ENCODE assay signal across 12 cellular contexts in genomic region chr16:88638323-88639230, GRCh38. TPM values are rescaled to one million over a fixed set of nuclear protein-coding genes. Genes with fewer than 3 reads are reported as not detected.
DNase-seq lines count a peak whose midpoint lies in the region; ATAC-seq, FAIRE-seq and TF ChIP-seq lines count a peak whose summit lies in the region.
"Had no signal": no experiment of that assay in that cellular context is flagged by ENCODE, and none has a peak within 500 bp of the region (broad histone marks: within the 10 kb centered on the region; RNA-seq: fewer than 3 reads in every experiment).

IL17C (plus strand) TSS chr16:88638572; CDS start chr16:88638642, 70 bp downstream.

- peaks cover 24% of the 10 kb centered on the region for H3K4me1 Mint-ChIP-seq in activated CD4-positive, alpha-beta T cell treated with anti-CD3 and anti-CD28 coated beads, Interleukin-2, amount 10 ng/mL, durations not matched to agents 24 days and 14 days
- peaks cover 35% of the 10 kb centered on the region for H3K4me1 Mint-ChIP-seq in activated CD8-positive, alpha-beta T cell treated with anti-CD3 and anti-CD28 coated beads for 36 hours (ENCODE audit: low read depth)

- peaks cover 0 to 7% (median 0%) of the 10 kb centered on the region in 3 donors for H3K4me1 ChIP-seq in pancreas
- H3K4me1 ChIP-seq: prostate gland had no signal

- no peak within 1 kb of the TSS for H3K4me3 Mint-ChIP-seq in activated CD4-positive, alpha-beta T cell treated with anti-CD3 and anti-CD28 coated beads, Interleukin-2, amount 10 ng/mL, durations not matched to agents 24 days and 14 days
- no peak within 1 kb of the TSS for H3K4me3 Mint-ChIP-seq in activated CD8-positive, alpha-beta T cell treated with anti-CD3 and anti-CD28 coated beads for 36 hours
- H3K4me3 Mint-ChIP-seq: activated CD4-positive, alpha-beta memory T cell treated with anti-CD3 and anti-CD28 coated beads, Interleukin-2, amount 10 ng/mL, durations not matched to agents 7 days and 5 days had no signal

- H3K36me3 ChIP-seq in pancreas = no peaks in the 10 kb centered on the region
- H3K36me3 ChIP-seq: prostate gland had no signal

- H3K9me3 Mint-ChIP-seq in activated CD4-positive, alpha-beta T cell treated with anti-CD3 and anti-CD28 coated beads, Interleukin-2, amount 10 ng/mL, durations not matched to agents 24 days and 14 days = no peaks in the 10 kb centered on the region
- no peaks in the 10 kb centered on the region for H3K9me3 Mint-ChIP-seq in activated CD8-positive, alpha-beta T cell treated with anti-CD3 and anti-CD28 coated beads for 36 hours
- H3K9me3 Mint-ChIP-seq: activated CD4-positive, alpha-beta memory T cell treated with anti-CD3 and anti-CD28 coated beads, Interleukin-2, amount 10 ng/mL, durations not matched to agents 7 days and 5 days had no signal

- no peak within 1 kb of the TSS for H3K4me3 ChIP-seq in pancreas
- H3K4me3 ChIP-seq: esophagus squamous epithelium, prostate gland had no signal

- POLR2A ChIA-PET in activated CD8-positive, alpha-beta T cell treated with anti-CD3 and anti-CD28 coated beads for 36 hours (lab: Charles Lee) = interaction anchor here (0.6 to 2.2 kb wide), 7 partner anchors 10 to 182 kb away, joined by 3 to 11 read pairs (median 3); no protein-coding TSS in a partner anchor

- no peak for TF ChIP-seq CTCF in activated CD8-positive, alpha-beta T cell treated with anti-CD3 and anti-CD28 coated beads for 36 hours (IDR thresholded peaks at IDR 0.05)
- TF ChIP-seq CTCF in pancreas (IDR thresholded peaks at IDR 0.05) = no peak

- no peaks in the 10 kb centered on the region for H3K9me3 ChIP-seq in pancreas
- H3K9me3 ChIP-seq: esophagus squamous epithelium, prostate gland had no signal

- CTCF ChIA-PET in activated CD8-positive, alpha-beta T cell treated with anti-CD3 and anti-CD28 coated beads for 36 hours (lab: Charles Lee) = interaction anchor here (1.7 kb wide), 1 partner anchor 46 kb away, joined by 6 read pairs; no protein-coding TSS in a partner anchor

- H3K27ac ChIP-seq in pancreas = no peak within 1 kb of the TSS
- H3K27ac ChIP-seq: esophagus squamous epithelium, prostate gland had no signal

- ATAC-seq in activated CD8-positive, alpha-beta T cell treated with anti-CD3 and anti-CD28 coated beads for 36 hours = no peak
- ATAC-seq in pancreas (peak; percentile 83 to 91 (median 87)), HG02763 (IDR thresholded peaks at IDR 0.05; ENCODE audit: unreplicated experiment) (no peak)

- peaks cover 25% of the 10 kb centered on the region for H3K27me3 Mint-ChIP-seq in activated CD4-positive, alpha-beta T cell treated with anti-CD3 and anti-CD28 coated beads, Interleukin-2, amount 10 ng/mL, durations not matched to agents 24 days and 14 days
- H3K27me3 Mint-ChIP-seq in activated CD8-positive, alpha-beta T cell treated with anti-CD3 and anti-CD28 coated beads for 36 hours = peaks cover 20% of the 10 kb centered on the region

- H3K36me3 Mint-ChIP-seq in activated CD4-positive, alpha-beta T cell treated with anti-CD3 and anti-CD28 coated beads, Interleukin-2, amount 10 ng/mL, durations not matched to agents 24 days and 14 days (ENCODE audit: low read depth) = peaks cover 8% of the 10 kb centered on the region
- H3K36me3 Mint-ChIP-seq in activated CD8-positive, alpha-beta T cell treated with anti-CD3 and anti-CD28 coated beads for 36 hours (ENCODE audit: low read depth) = peaks cover 12% of the 10 kb centered on the region

- H3K27me3 ChIP-seq in pancreas = no peaks in the 10 kb centered on the region

- peak within 1 kb of the TSS; percentile 8 for H3K27ac Mint-ChIP-seq in activated CD4-positive, alpha-beta T cell treated with anti-CD3 and anti-CD28 coated beads, Interleukin-2, amount 10 ng/mL, durations not matched to agents 24 days and 14 days
- H3K27ac Mint-ChIP-seq in activated CD8-positive, alpha-beta T cell treated with anti-CD3 and anti-CD28 coated beads for 36 hours = peak within 1 kb of the TSS; percentile 59
- H3K27ac Mint-ChIP-seq: activated CD4-positive, alpha-beta memory T cell treated with anti-CD3 and anti-CD28 coated beads, Interleukin-2, amount 10 ng/mL, durations not matched to agents 7 days and 5 days had no signal

- no peak for FAIRE-seq in pancreas (lab: Jason Lieb, UNC)

- intact Hi-C loops in activated CD4-positive, alpha-beta T cell treated with anti-CD3 and anti-CD28 coated beads, Interleukin-2, amount 10 ng/mL, durations not matched to agents 24 days and 14 days (cut with micrococcal nuclease) = loop anchor here (5.0 kb wide), 1 partner anchor 64 kb away; no protein-coding TSS in a partner anchor
- intact Hi-C loops in activated CD8-positive, alpha-beta T cell treated with anti-CD3 and anti-CD28 coated beads for 36 hours (cut with micrococcal nuclease) = no loop called here
- intact Hi-C loops in pancreas (cut with DNase I) = no loop called here

- WGBS in pancreas, 2 donors = 32 to 35% methylated on average over 27 of the region's 27 CpGs

- DNase-seq in activated CD4-positive, alpha-beta T cell treated with anti-CD3 and anti-CD28 coated beads, Interleukin-2, amount 10 ng/mL, durations not matched to agents 24 days and 14 days = no peak
- no peak for DNase-seq in activated CD4-positive, alpha-beta T cell treated with anti-CD3 and anti-CD28 coated beads for 4 hours
- DNase-seq in NCI-H2029 treated with DMSO at 0.1 percent for 48 hours (lab: John Stamatoyannopoulos, UW) (peak; percentile 6), pancreas (peak; percentile 74 to 94 (median 84)), NCI-H524 treated with DMSO at 0.1 percent for 48 hours (lab: John Stamatoyannopoulos, UW) (no peak), medulla oblongata (ENCODE audit: extremely low spot score) (no peak)
- peak; percentile 39 for DNase-seq in activated CD8-positive, alpha-beta T cell treated with anti-CD3 and anti-CD28 coated beads for 36 hours
- DNase-seq: activated CD4-positive, alpha-beta memory T cell treated with anti-CD3 and anti-CD28 coated beads, Interleukin-2, amount 10 ng/mL, durations not matched to agents 7 days and 5 days; esophagus squamous epithelium; kidney glomerular epithelial cell had no signal

RNA-seq across cellular contexts. Expression of gene IL17C, which starts in this region (rescaled TPM):
- not detected in 2 replicates for total RNA-seq in activated CD4-positive, alpha-beta T cell treated with anti-CD3 and anti-CD28 coated beads, Interleukin-2, amount 10 ng/mL, durations not matched to agents 24 days and 14 days
- under 1 TPM in 1 of 2 experiments, not detected in 1; 0.31 TPM for total RNA-seq in activated CD8-positive, alpha-beta T cell treated with anti-CD3 and anti-CD28 coated beads for 36 hours
- not detected for total RNA-seq in pancreas
- polyA plus RNA-seq in pancreas = under 1 TPM in 1 of 2 donors, not detected in 1; 0.14 TPM

Comparison
In these comparisons a context has a peak if more than half of its experiments do, and no peak if none do; other contexts are left out.
1. Peak in DNase-seq in activated CD8-positive, alpha-beta T cell treated with anti-CD3 and anti-CD28 coated beads for 36 hours; RNA of the gene not detected or under 1 TPM.
2. Peak in DNase-seq and ATAC-seq in pancreas; RNA of the gene not detected or under 1 TPM.